9 cellular contexts compared by ENCODE assay signal in genomic region chr11:82995754-82996398, GRCh38.
DNase-seq lines count a peak whose midpoint lies in the region; FAIRE-seq and TF ChIP-seq lines count a peak whose summit lies in the region.
"Had no signal": no experiment of that assay in that cellular context is flagged by ENCODE, and none has a peak within 500 bp of the region (broad histone marks: within the 10 kb centered on the region; RNA-seq: fewer than 3 reads in every experiment).

No MANE protein-coding gene starts in this region.

- peak overlapping the region; percentile 52 for H3K4me3 Mint-ChIP-seq in activated naive CD8-positive, alpha-beta T cell

- H3K27me3 ChIP-seq in muscle layer of duodenum (ENCODE audit: low read depth, low read length), result no peaks in the 10 kb centered on the region

- peak; percentile 71 for DNase-seq in GM12865 (ENCODE audit: low read depth)
- no peak for DNase-seq in H54 (ENCODE audit: insufficient read length, low spot score)
- no peak for DNase-seq in ecto neural progenitor cell (ENCODE audit: low spot score)
- no peak for DNase-seq in dermis blood vessel endothelial cell
- DNase-seq in NCI-H1436 treated with DMSO at 0.1 percent for 48 hours (lab: John Stamatoyannopoulos, UW), result no peak
- no peak for DNase-seq in NCI-H748 (lab: John Stamatoyannopoulos, UW; ENCODE audit: unreplicated experiment)

- peak overlapping the region; percentile 48 for H3K27ac ChIP-seq in muscle layer of duodenum (ENCODE audit: low read length)

- H3K36me3 Mint-ChIP-seq in activated naive CD8-positive, alpha-beta T cell, result peaks cover 21% of the 10 kb centered on the region

- no peak for TF ChIP-seq CTCF in GM12865 (IDR thresholded peaks at IDR 0.05; ENCODE audit: insufficient read depth, low read depth, low read length, missing control alignments)

- FAIRE-seq in H54 (lab: Jason Lieb, UNC), result peak; percentile 20
- FAIRE-seq: K562 had no signal

- TF ChIP-seq POLR2A in H54 (IDR thresholded peaks at IDR 0.05; ENCODE audit: low read depth, low read length), result no peak

- peaks cover 68% of the 10 kb centered on the region for H3K4me1 Mint-ChIP-seq in activated naive CD8-positive, alpha-beta T cell (ENCODE audit: low read depth)

- H3K4me3 ChIP-seq in GM12865 (ENCODE audit: low read depth, low read length), result peak overlapping the region; percentile 23
- no peak overlapping the region for H3K4me3 ChIP-seq in muscle layer of duodenum (ENCODE audit: low read depth in 1 of 2, low read length in 2 of 2)
- H3K4me3 ChIP-seq: K562 had no signal

- H3K9me3 Mint-ChIP-seq in activated naive CD8-positive, alpha-beta T cell (ENCODE audit: low read depth), result no peaks in the 10 kb centered on the region

- peaks cover 21 to 23% of the 10 kb centered on the region in 2 donors for H3K4me1 ChIP-seq in muscle layer of duodenum (ENCODE audit: control insufficient read depth in 1 of 2, insufficient read depth in 2 of 2, low read length in 2 of 2)

- H3K27me3 Mint-ChIP-seq in activated naive CD8-positive, alpha-beta T cell, result no peaks in the 10 kb centered on the region

- H3K36me3 ChIP-seq in muscle layer of duodenum (ENCODE audit: control insufficient read depth in 1 of 2, insufficient read depth in 2 of 2, low read length in 2 of 2), result peaks cover 3 to 4% of the 10 kb centered on the region in 2 donors

- H3K9me3 ChIP-seq in muscle layer of duodenum (ENCODE audit: control insufficient read depth in 1 of 2, low read length in 2 of 2), result no peaks in the 10 kb centered on the region

- H3K27ac Mint-ChIP-seq in activated naive CD8-positive, alpha-beta T cell, result peak overlapping the region; percentile 90
